Comparison of ENCODE assay signal across 14 cellular contexts in the genomic region with DNA sequence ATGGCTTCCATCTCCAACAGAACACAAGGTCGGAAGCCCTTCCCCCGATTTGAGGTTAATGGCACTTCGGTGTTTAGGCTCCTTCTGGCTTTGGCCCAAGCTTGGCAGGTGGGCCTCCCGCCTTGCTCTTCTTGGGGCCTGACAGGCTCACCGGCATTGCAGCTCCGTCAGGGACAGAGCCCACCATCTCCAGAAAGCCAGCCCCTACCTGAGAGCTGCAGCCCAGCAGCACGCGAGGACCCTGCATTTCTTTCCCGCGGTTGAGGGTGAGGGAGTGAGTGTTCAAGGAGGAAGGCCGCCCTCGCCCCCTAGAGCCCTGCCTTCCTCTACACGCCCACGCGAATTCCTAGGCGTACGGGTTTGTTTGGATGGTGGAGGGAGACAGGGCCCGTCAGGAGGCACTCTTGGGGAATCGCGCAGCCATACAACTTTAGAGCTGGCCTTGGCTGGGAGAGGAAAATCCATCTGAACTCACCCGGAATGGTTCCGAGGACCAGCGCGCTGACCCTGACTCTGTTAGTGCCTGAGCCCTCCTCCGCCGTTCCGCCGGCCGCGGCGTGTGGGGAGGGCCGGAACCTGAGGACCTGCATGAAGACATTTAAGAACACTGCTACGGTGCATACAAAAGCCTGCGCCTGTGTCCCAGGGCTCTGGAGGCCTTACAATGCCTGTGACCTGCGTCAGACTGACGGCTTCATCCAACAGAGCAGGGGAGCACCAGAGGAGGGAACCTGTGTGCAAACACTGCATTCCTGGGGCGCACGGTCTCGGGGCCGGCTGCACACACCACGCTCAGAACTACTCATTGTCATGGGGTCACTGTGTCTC.
A peak's percentile ranks its signal among the peaks of the same experiment; 100 is the strongest.
DNase-seq lines count a peak whose midpoint lies in the region; FAIRE-seq and TF ChIP-seq lines count a peak whose summit lies in the region.
"Had no signal": no experiment of that assay in that cellular context is flagged by ENCODE, and none has a peak within 500 bp of the region (broad histone marks: within the 10 kb centered on the region; RNA-seq: fewer than 3 reads in every experiment).

No MANE protein-coding gene starts in this region.

- no peak overlapping the region for H3K4ac ChIP-seq in H9 (ENCODE audit: low read depth, low read length)
- no peak overlapping the region for H3K4ac ChIP-seq in H1 (replicated peaks; ENCODE audit: insufficient read length, low read depth, low read length)

- peaks cover 27% of the 10 kb centered on the region for H3K27me3 Mint-ChIP-seq in H9 (ENCODE audit: low read depth)
- H3K27me3 Mint-ChIP-seq in nephron (ENCODE audit: low read depth): peaks cover 25% of the 10 kb centered on the region

- H3K36me3 Mint-ChIP-seq in H9 (ENCODE audit: insufficient read depth in 1 of 3, low read depth in 3 of 3) (no peaks in the 10 kb centered on the region; a peak in 1 of 7 replicates), nephron (ENCODE audit: low read depth) (no peaks in the 10 kb centered on the region)

- H2AFZ ChIP-seq in H9 (ENCODE audit: low read length): no peak overlapping the region
- peak overlapping the region; percentile 16; the same call in 1 of the 2 replicates for H2AFZ ChIP-seq in H1 (ENCODE audit: low read length)

- no peak overlapping the region for H3K14ac ChIP-seq in H9 (ENCODE audit: insufficient read depth, low read length)
- no peak overlapping the region for H3K14ac ChIP-seq in H1 (ENCODE audit: insufficient read length)

- CTCF ChIA-PET in A673 (lab: Charles Lee): no interaction called here
- CTCF ChIA-PET in H1 (lab: Charles Lee; ENCODE audit: partially characterized antibody): interaction anchor here (0.7 to 3.7 kb wide), 5 partner anchors 11 to 57 kb away, joined by 3 to 32 read pairs (median 4); no protein-coding TSS in a partner anchor

- no peak for TF ChIP-seq CTCF in A673 (conservative IDR thresholded peaks at IDR 0.05; ENCODE audit: low read depth, low read length)
- no peak for TF ChIP-seq CTCF in H9 (conservative IDR thresholded peaks at IDR 0.05)
- TF ChIP-seq CTCF in H1 (IDR thresholded peaks at IDR 0.05; ENCODE audit: control extremely low read depth in 1 of 3, insufficient read depth in 1 of 3, low read depth in 1 of 3, low read length in 3 of 3): peak in 1 of 3 experiments; percentile 7; a peak in 1 of 4 replicates
- no peak for TF ChIP-seq CTCF in nephron (IDR thresholded peaks at IDR 0.05; ENCODE audit: unreplicated experiment in 3 of 3)

- H3K27me3 ChIP-seq in A673 (replicated peaks; ENCODE audit: insufficient read depth, low read depth, low read length, poor library complexity): peaks cover 14% of the 10 kb centered on the region
- no peaks in the 10 kb centered on the region for H3K27me3 ChIP-seq in H9 (ENCODE audit: insufficient read depth, low read length)
- H3K27me3 ChIP-seq in H1 (replicated peaks in 1 of 4; ENCODE audit: control insufficient read depth in 3 of 4, extremely low read depth in 1 of 4, insufficient read depth in 3 of 4, low read length in 3 of 4): peaks cover 0 to 9% (median 3%) of the 10 kb centered on the region in 4 experiments; a peak in 2 of 7 replicates

- POLR2A ChIA-PET in A673 (lab: Charles Lee; ENCODE audit: low non-redundant PET) (no interaction called here), H1 (lab: Charles Lee; ENCODE audit: partially characterized antibody) (interaction anchor here (0.6 kb wide), 1 partner anchor 20 kb away, joined by 3 read pairs; no protein-coding TSS in a partner anchor)

- H3K36me3 ChIP-seq in A673 (ENCODE audit: insufficient read depth, low read length, poor library complexity, severe bottlenecking) (no peaks in the 10 kb centered on the region), H1 (ENCODE audit: control insufficient read depth in 2 of 4, insufficient read depth in 4 of 4, low read length in 3 of 4) (no peaks in the 10 kb centered on the region)
- H3K36me3 ChIP-seq: thoracic aorta had no signal

- H2AK5ac ChIP-seq in H9 (ENCODE audit: insufficient read length, low read length): no peak overlapping the region
- no peak overlapping the region for H2AK5ac ChIP-seq in H1 (ENCODE audit: low read depth, low read length)

- no peak overlapping the region for H3K18ac ChIP-seq in H9 (ENCODE audit: insufficient read length, low read depth, low read length)
- H3K18ac ChIP-seq in H1 (ENCODE audit: extremely low read depth, low read length): peak overlapping the region; percentile 87

- TF ChIP-seq RAD21 in H1 (IDR thresholded peaks at IDR 0.05 in 1 of 2, conservative IDR thresholded peaks at IDR 0.05 in 1 of 2; ENCODE audit: low read depth in 2 of 2, low read length in 2 of 2): no peak

- peak overlapping the region; percentile 37 for H3K4me2 ChIP-seq in H9 (ENCODE audit: insufficient read depth, insufficient read length, low read length)
- peak overlapping the region; percentile 65 to 75 for H3K4me2 ChIP-seq in H1 (ENCODE audit: insufficient read depth in 1 of 2, low read depth in 2 of 2, low read length in 2 of 2)

- no CpG with 5 or more reads among the region's 41 CpGs for WGBS in H9 (ENCODE audit: extremely low coverage, insufficient read length, low lambda C conversion rate)
- WGBS in H1 (ENCODE audit: extremely low coverage in 1 of 2, insufficient coverage in 1 of 2, insufficient read length in 1 of 2, insufficient replicate concordance in 2 of 2, low coverage in 1 of 2, low lambda C conversion rate in 2 of 2, missing lambda C conversion rate in 1 of 2), 2 experiments: 67% methylated on average over 41 of the region's 41 CpGs; no CpG with 5 or more reads in 1 of the 2 experiments

- no peak overlapping the region for H4K91ac ChIP-seq in H9 (ENCODE audit: insufficient read length, low read depth, low read length)
- peak overlapping the region; percentile 37 for H4K91ac ChIP-seq in H1 (replicated peaks; ENCODE audit: insufficient read length, low read length)

- no peak for TF ChIP-seq POLR2A in H1 (IDR thresholded peaks at IDR 0.05; ENCODE audit: control extremely low read depth in 1 of 2, low read depth in 2 of 2, low read length in 2 of 2)

- H4K5ac ChIP-seq in H9 (ENCODE audit: insufficient read length, low read depth, low read length) (no peak overlapping the region), H1 (ENCODE audit: insufficient read length, low read depth, low read length) (no peak overlapping the region)

- H3K27ac Mint-ChIP-seq in H9 (peak overlapping the region in 1 of 3 experiments; percentile 35; a peak in 1 of 7 replicates), nephron (no peak overlapping the region)

- H3K79me2 ChIP-seq in H9 (ENCODE audit: insufficient read depth, low read length) (no peaks in the 10 kb centered on the region), H1 (ENCODE audit: control insufficient read depth in 1 of 2, insufficient read depth in 2 of 2, low read length in 2 of 2) (no peaks in the 10 kb centered on the region)

- no peak overlapping the region for H3K27ac ChIP-seq in A673 (ENCODE audit: low read depth, low read length, poor library complexity, severe bottlenecking)
- H3K27ac ChIP-seq in H9 (ENCODE audit: insufficient read length, low read depth, low read length): no peak overlapping the region
- no peak overlapping the region for H3K27ac ChIP-seq in H1 (ENCODE audit: low read depth, low read length)
- H3K27ac ChIP-seq: C4-2B, thoracic aorta had no signal

- no peak for FAIRE-seq in H1 (lab: Jason Lieb, UNC)
- FAIRE-seq: colon, TTC549 had no signal

- BruUV-seq in A673 (replicated peaks; lab: Mats Ljungman, UMichigan): no TSS peak

- H2BK12ac ChIP-seq in H9 (ENCODE audit: insufficient read length, low read depth, low read length) (no peak overlapping the region), H1 (ENCODE audit: low read depth, low read length) (peak overlapping the region; percentile 87)

- H3K9ac ChIP-seq in H9 (ENCODE audit: extremely low read depth, insufficient read length, low read length) (no peak overlapping the region), H1 (replicated peaks in 1 of 4; ENCODE audit: extremely low read depth in 1 of 4, low read depth in 3 of 4, low read length in 3 of 4) (no peak overlapping the region)

- H4K20me1 ChIP-seq in H9 (ENCODE audit: control insufficient read depth, insufficient read depth, insufficient read length) (no peaks in the 10 kb centered on the region), H1 (replicated peaks in 1 of 2; ENCODE audit: control insufficient read depth in 1 of 2, insufficient read depth in 2 of 2, low read length in 2 of 2) (no peaks in the 10 kb centered on the region)

- H3K23me2 ChIP-seq in H9 (ENCODE audit: insufficient read length, low read depth, low read length, poor library complexity, severe bottlenecking) (no peaks in the 10 kb centered on the region), H1 (ENCODE audit: low read depth, low read length) (peaks cover 2% of the 10 kb centered on the region; the same call in 1 of the 2 replicates)

- H3K4me3 ChIP-seq in A673 (ENCODE audit: low read depth, low read length, poor library complexity, severe bottlenecking) (no peak overlapping the region), H1 (ENCODE audit: extremely low read depth in 1 of 4, insufficient read depth in 2 of 4, low read depth in 3 of 4, low read length in 4 of 4) (peak overlapping the region; percentile 27 to 53 (median 36); a peak in 7 of 8 replicates)
- H3K4me3 ChIP-seq: thoracic aorta had no signal

- H3K4me1 Mint-ChIP-seq in H9 (peaks cover 27 to 28% of the 10 kb centered on the region in 2 experiments), nephron (no peaks in the 10 kb centered on the region)

- H3K23ac ChIP-seq in H9 (ENCODE audit: insufficient read length, low read depth, low read length) (no peak overlapping the region), H1 (ENCODE audit: insufficient read length) (no peak overlapping the region)

- H3K56ac ChIP-seq in H9 (ENCODE audit: insufficient read length, low read depth, low read length): no peak overlapping the region
- H3K56ac ChIP-seq in H1 (replicated peaks; ENCODE audit: insufficient read length, low read depth, low read length): no peak overlapping the region

- H3T11ph ChIP-seq in H9 (ENCODE audit: low read length): no peak overlapping the region

- H2BK120ac ChIP-seq in H9 (ENCODE audit: low read depth, low read length, poor library complexity, severe bottlenecking) (no peak overlapping the region), H1 (replicated peaks; ENCODE audit: low read depth, low read length) (no peak overlapping the region)

- no peaks in the 10 kb centered on the region for H3K9me3 ChIP-seq in A673 (ENCODE audit: low read depth, low read length, poor library complexity, severe bottlenecking)
- H3K9me3 ChIP-seq in H9 (ENCODE audit: control insufficient read depth, low read depth, low read length): no peaks in the 10 kb centered on the region
- no peaks in the 10 kb centered on the region for H3K9me3 ChIP-seq in H1 (ENCODE audit: insufficient read depth in 2 of 2, low read depth in 1 of 2, low read length in 1 of 2)
- H3K9me3 ChIP-seq: thoracic aorta had no signal

- no peaks in the 10 kb centered on the region for H3K79me1 ChIP-seq in H9 (ENCODE audit: insufficient read depth, low read depth, low read length, poor library complexity, severe bottlenecking)
- H3K79me1 ChIP-seq in H1 (ENCODE audit: low read depth, low read length): no peaks in the 10 kb centered on the region

- H4K8ac ChIP-seq in H9 (replicated peaks; ENCODE audit: insufficient read length, low read depth, low read length) (no peak overlapping the region), H1 (ENCODE audit: extremely low read depth, insufficient read depth, low read length) (peak overlapping the region; percentile 69; the same call in 1 of the 2 replicates)

- no peak overlapping the region for H2BK5ac ChIP-seq in H9 (ENCODE audit: insufficient read length, low read length)
- 0 out of 2 replicates have a peak overlapping the region, but pooled peaks have one; percentile 44 for H2BK5ac ChIP-seq in H1 (ENCODE audit: low read depth, low read length)

- intact Hi-C loops in A673 (cut with micrococcal nuclease; ENCODE audit: unreplicated experiment): no loop called here

- TF ChIP-seq EP300 in H1 (IDR thresholded peaks at IDR 0.05; ENCODE audit: borderline replicate concordance in 1 of 2, low read depth in 2 of 2, low read length in 2 of 2): no peak

- H3K9me3 Mint-ChIP-seq in H9 (no peaks in the 10 kb centered on the region), nephron (peaks cover 2% of the 10 kb centered on the region)

- no peaks in the 10 kb centered on the region for H3K4me1 ChIP-seq in A673 (ENCODE audit: insufficient read depth, low read length, poor library complexity, severe bottlenecking)
- H3K4me1 ChIP-seq in H9 (ENCODE audit: insufficient read depth, low read length): no peaks in the 10 kb centered on the region
- H3K4me1 ChIP-seq in H1 (replicated peaks in 1 of 4; ENCODE audit: control insufficient read depth in 3 of 4, insufficient read depth in 4 of 4, low read length in 3 of 4): peaks cover 0 to 17% (median 14%) of the 10 kb centered on the region in 4 experiments; a peak in 6 of 7 replicates

- peak overlapping the region; percentile 52 to 71; a peak in 4 of 5 replicates for H3K4me3 Mint-ChIP-seq in H9
- peak overlapping the region in 2 of 3 experiments; percentile 34 to 58 for H3K4me3 Mint-ChIP-seq in nephron

- DNase-seq in A673 (ENCODE audit: low spot score): peak; percentile 49
- peak; percentile 54 for DNase-seq in H9
- DNase-seq in H1 (ENCODE audit: low read depth in 1 of 2, low spot score in 2 of 2): peak in 1 of 2 experiments; percentile 61
- DNase-seq in DMS79 (lab: John Stamatoyannopoulos, UW): no peak
- DNase-seq in NCI-H226: no peak
- DNase-seq in NCI-H128 (lab: John Stamatoyannopoulos, UW; ENCODE audit: unreplicated experiment): no peak
- no peak for DNase-seq in KG1 (lab: John Stamatoyannopoulos, UW)
- DNase-seq: activated naive CD4-positive, alpha-beta T cell treated with anti-CD3 and anti-CD28 coated beads, Interleukin-2, amount 50 U/mL, for 16 hours; Karpas-422 had no signal

- no peak overlapping the region for H2BK15ac ChIP-seq in H9 (ENCODE audit: low read depth, low read length)
- 0 out of 2 replicates have a peak overlapping the region, but pooled peaks have one; percentile 92 for H2BK15ac ChIP-seq in H1 (ENCODE audit: low read length)

- H2BK20ac ChIP-seq in H9 (ENCODE audit: low read depth, low read length, poor library complexity, severe bottlenecking): no peak overlapping the region
- H2BK20ac ChIP-seq in H1 (ENCODE audit: low read length): no peak overlapping the region; the same call in 1 of the 2 replicates

Comparison
In these comparisons a context has a peak if more than half of its experiments do, and no peak if none do; other contexts are left out.
1. DNase-seq: peak in A673 (single experiment) and H9 (single experiment); none in DMS79 (single experiment), NCI-H226 (single experiment), NCI-H128 (single experiment) and KG1 (single experiment).